8 cellular contexts compared by ENCODE assay signal in genomic region chr10:103452714-103453230, GRCh38. TPM values are rescaled to one million over a fixed set of nuclear protein-coding genes. Genes with fewer than 3 reads are reported as not detected.
DNase-seq lines count a peak whose midpoint lies in the region; ATAC-seq and TF ChIP-seq lines count a peak whose summit lies in the region.

No MANE protein-coding gene starts in this region.

- ATAC-seq in GM19351 (IDR thresholded peaks at IDR 0.05; ENCODE audit: unreplicated experiment), result no peak

- no peaks in the 10 kb centered on the region for H3K9me3 ChIP-seq in DOHH2 (ENCODE audit: control insufficient read depth, insufficient read depth, low read length)
- H3K9me3 ChIP-seq in OCI-LY7 (ENCODE audit: low read length), result no peaks in the 10 kb centered on the region
- no peaks in the 10 kb centered on the region for H3K9me3 ChIP-seq in sigmoid colon

- intact Hi-C loops in OCI-LY7 (cut with micrococcal nuclease; ENCODE audit: unreplicated experiment) (loop anchor here (2.0 kb wide), 1 partner anchor 26 kb away; no protein-coding TSS in a partner anchor), sigmoid colon (cut with DNase I) (no loop called here)

- no peaks in the 10 kb centered on the region for H3K79me2 ChIP-seq in DOHH2 (ENCODE audit: control insufficient read depth, low read length)
- no peaks in the 10 kb centered on the region for H3K79me2 ChIP-seq in OCI-LY7 (ENCODE audit: insufficient read depth, low read depth, low read length)

- H3K9me2 ChIP-seq in DOHH2 (replicated peaks; ENCODE audit: control insufficient read depth, low read length) (no peaks in the 10 kb centered on the region), OCI-LY7 (ENCODE audit: insufficient read depth, low read length) (no peaks in the 10 kb centered on the region)

- DNase-seq in OCI-LY7 (ENCODE audit: low spot score) (no peak), fibroblast of mammary gland (ENCODE audit: low read depth) (peak; percentile 28), sigmoid colon (no peak), DMS 273 treated with DMSO at 0.1 percent for 48 hours (lab: John Stamatoyannopoulos, UW) (no peak), SKM-1 treated with dmso at 0.1 percent for 144 hours (lab: John Stamatoyannopoulos, UW; ENCODE audit: unreplicated experiment) (no peak), NCI-H2171 treated with DMSO at 0.1 percent for 48 hours (lab: John Stamatoyannopoulos, UW) (no peak)

- TF ChIP-seq CTCF in DOHH2 (IDR thresholded peaks at IDR 0.05; ENCODE audit: low read depth, low read length, poor library complexity, severe bottlenecking) (no peak), OCI-LY7 (conservative IDR thresholded peaks at IDR 0.05; ENCODE audit: low read length) (no peak), fibroblast of mammary gland (conservative IDR thresholded peaks at IDR 0.05; ENCODE audit: control insufficient read depth, insufficient read depth, low read depth, low read length) (no peak), sigmoid colon (IDR thresholded peaks at IDR 0.05) (no peak)

- POLR2A ChIA-PET in OCI-LY7 (lab: Charles Lee), result no interaction called here

- H4K20me1 ChIP-seq in DOHH2 (ENCODE audit: control insufficient read depth, insufficient read depth, low read depth, low read length) (no peaks in the 10 kb centered on the region), OCI-LY7 (ENCODE audit: insufficient read depth, low read length) (no peaks in the 10 kb centered on the region)

- no TSS peak for BruUV-seq in OCI-LY7 (replicated peaks; lab: Mats Ljungman, UMichigan)

- H3K27me3 ChIP-seq in DOHH2 (ENCODE audit: control insufficient read depth, low read length) (no peaks in the 10 kb centered on the region), sigmoid colon (no peaks in the 10 kb centered on the region)

- H3K4me1 ChIP-seq in DOHH2 (ENCODE audit: control insufficient read depth, low read length), result peaks cover 12% of the 10 kb centered on the region; the same call in 1 of the 2 replicates
- peaks cover 4% of the 10 kb centered on the region for H3K4me1 ChIP-seq in OCI-LY7 (ENCODE audit: insufficient read depth, low read length, poor library complexity, severe bottlenecking)
- H3K4me1 ChIP-seq in sigmoid colon, result peaks cover 0 to 44% (median 36%) of the 10 kb centered on the region in 4 donors

- H3K27ac ChIP-seq in DOHH2 (ENCODE audit: low read depth, low read length) (no peak overlapping the region), OCI-LY7 (ENCODE audit: low read depth, low read length, poor library complexity, severe bottlenecking) (no peak overlapping the region), sigmoid colon (peak overlapping the region; percentile 81 to 88 (median 86))

- TF ChIP-seq POLR2A in sigmoid colon (IDR thresholded peaks at IDR 0.05), result no peak

- CTCF ChIA-PET in OCI-LY7 (lab: Charles Lee; ENCODE audit: unreplicated experiment), result no interaction called here

- peaks cover 6% of the 10 kb centered on the region; the same call in 1 of the 2 replicates for H3F3A ChIP-seq in DOHH2 (ENCODE audit: control insufficient read depth, insufficient read depth)

- TF ChIP-seq EP300 in sigmoid colon (IDR thresholded peaks at IDR 0.05), result no peak

- H3K4me2 ChIP-seq in DOHH2 (ENCODE audit: low read length) (peak overlapping the region; percentile 44; the same call in 1 of the 2 replicates), OCI-LY7 (ENCODE audit: low read length) (peak overlapping the region; percentile 1; the same call in 1 of the 2 replicates)

- 51 to 59% methylated on average over 16 of the region's 16 CpGs for WGBS in sigmoid colon, 2 donors

- H2AFZ ChIP-seq in OCI-LY7 (ENCODE audit: low read length), result no peak overlapping the region

- H3K4me3 ChIP-seq in DOHH2 (ENCODE audit: low read length) (no peak overlapping the region), OCI-LY7 (ENCODE audit: low read depth, low read length, poor library complexity, severe bottlenecking) (no peak overlapping the region), fibroblast of mammary gland (ENCODE audit: control insufficient read depth, low read depth, low read length) (peak overlapping the region; percentile 79), sigmoid colon (peak overlapping the region; percentile 53 to 76 (median 72))

- H3K36me3 ChIP-seq in DOHH2 (ENCODE audit: control insufficient read depth, low read length), result peaks cover 19% of the 10 kb centered on the region
- peaks cover 11% of the 10 kb centered on the region; the same call in 1 of the 2 replicates for H3K36me3 ChIP-seq in OCI-LY7 (ENCODE audit: insufficient read depth, low read length)
- peaks cover 0 to 17% (median 0%) of the 10 kb centered on the region in 4 donors for H3K36me3 ChIP-seq in sigmoid colon

RNA-seq across cellular contexts. Expression of gene CALHM2, which starts 0.6 kb away (rescaled TPM):
- not detected in 2 replicates for total RNA-seq in OCI-LY7 (2014; rRNA removed; shearing (Covaris generic))
- not detected in 2 replicates for total RNA-seq in OCI-LY7 (2022)
- total RNA-seq in sigmoid colon, result 10 to 100 TPM; 27.4 to 55.4 (median 46.4) TPM
- 10 to 100 TPM in 2 of 3 donors, 1 to 10 TPM in 1; 5.5 to 20.4 (median 13.7) TPM for polyA plus RNA-seq in sigmoid colon

RNA-seq across cellular contexts. Expression of gene CALHM1, which starts 5.9 kb away (rescaled TPM):
- not detected in 2 replicates for total RNA-seq in OCI-LY7 (2014; rRNA removed; shearing (Covaris generic))
- total RNA-seq in OCI-LY7 (2022) (0.13 and 0.18 TPM in 2 replicates), sigmoid colon (not detected)
- under 1 TPM in 1 of 3 donors, not detected in 2; 0.07 TPM for polyA plus RNA-seq in sigmoid colon

RNA-seq across cellular contexts. Expression of gene CALHM3, which starts 26.3 kb away (rescaled TPM):
- 0.26 TPM in 1 of 2 replicates, not detected in the other for total RNA-seq in OCI-LY7 (2014; rRNA removed; shearing (Covaris generic))
- not detected in 2 replicates for total RNA-seq in OCI-LY7 (2022)
- not detected for total RNA-seq in sigmoid colon
- polyA plus RNA-seq in sigmoid colon, result not detected

RNA-seq across cellular contexts. Expression of gene NEURL1, which starts 40.7 kb away (rescaled TPM):
- total RNA-seq in OCI-LY7 (2014; rRNA removed; shearing (Covaris generic)), result 0.46 and 0.47 TPM in 2 replicates
- not detected in 2 replicates for total RNA-seq in OCI-LY7 (2022)
- total RNA-seq in sigmoid colon, result under 1 TPM in 3 of 4 donors, not detected in 1; 0.41 to 0.71 (median 0.55) TPM
- polyA plus RNA-seq in sigmoid colon, result 10 to 100 TPM; 29.9 to 54.1 (median 31.8) TPM

RNA-seq across cellular contexts. Expression of gene PDCD11, which starts 56.3 kb away (rescaled TPM):
- 54.5 and 62.9 TPM in 2 replicates for total RNA-seq in OCI-LY7 (2014; rRNA removed; shearing (Covaris generic))
- total RNA-seq in OCI-LY7 (2022) (64.4 and 68.4 TPM in 2 replicates), sigmoid colon (10 to 100 TPM; 11.0 to 15.0 (median 13.0) TPM)
- 10 to 100 TPM in 1 of 3 donors, 1 to 10 TPM in 2; 3.2 to 24.0 (median 6.0) TPM for polyA plus RNA-seq in sigmoid colon

Comparison
In these comparisons a context has a peak if more than half of its experiments do, and no peak if none do; other contexts are left out.
1. H3K27ac ChIP-seq: peak in sigmoid colon (4 of 4); none in DOHH2 (single experiment) and OCI-LY7 (single experiment).
2. H3K4me3 ChIP-seq: peak in fibroblast of mammary gland (single experiment) and sigmoid colon (4 of 4); none in DOHH2 (single experiment) and OCI-LY7 (single experiment).
3. RNA of gene CALHM2, which starts 0.6 kb away (total RNA-seq): 27.4 to 55.4 TPM in sigmoid colon; not detected in OCI-LY7; every median in the first group is over 10 times any median in the second.